Comparison of ENCODE assay signal across 8 cellular contexts in the genomic region with DNA sequence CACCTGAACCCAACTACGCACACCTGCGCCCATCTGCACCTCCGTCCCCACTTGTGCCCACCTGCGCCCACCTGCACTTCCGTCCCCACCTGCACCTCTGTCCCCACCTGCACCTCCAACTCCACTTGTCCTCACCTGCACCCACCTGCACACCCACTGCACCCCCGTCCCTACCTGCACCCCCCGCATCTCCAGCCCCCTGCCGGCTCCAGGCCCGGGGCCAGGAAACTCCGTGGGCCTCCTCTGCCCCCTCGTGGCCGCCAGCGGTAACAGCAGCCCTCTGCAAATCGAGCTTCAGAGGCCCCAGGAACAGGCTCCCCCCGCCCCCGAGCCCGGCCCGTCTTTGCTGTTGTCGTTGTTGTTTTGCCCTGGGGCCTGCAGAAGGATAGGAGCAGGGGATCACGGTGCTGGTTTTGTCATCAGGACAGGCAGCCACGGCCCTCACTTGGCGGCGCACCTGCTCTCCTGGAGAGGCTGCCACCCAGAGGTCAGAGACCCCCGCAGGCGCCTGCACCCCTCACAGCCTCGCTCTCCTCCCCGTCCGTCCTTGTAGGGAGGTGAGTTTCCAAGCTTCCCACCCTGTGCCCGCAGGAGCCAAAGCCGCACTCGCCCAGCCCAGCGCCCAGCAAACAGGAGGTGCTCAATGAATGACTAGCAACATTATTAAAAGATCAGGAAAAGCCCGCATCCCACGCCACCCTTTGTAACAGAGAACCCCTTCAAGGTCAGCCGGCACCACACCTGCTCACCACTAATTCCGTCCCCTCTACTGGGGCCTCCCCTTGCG.
DNase-seq lines count a peak whose midpoint lies in the region; ATAC-seq and TF ChIP-seq lines count a peak whose summit lies in the region.

No MANE protein-coding gene starts in this region.

- BruUV-seq in Calu3 (replicated peaks; lab: Mats Ljungman, UMichigan) = no TSS peak

- no peaks in the 10 kb centered on the region for H3K36me3 ChIP-seq in Karpas-422 (ENCODE audit: insufficient read depth, low read length)

- peaks cover 23% of the 10 kb centered on the region for H3K4me1 ChIP-seq in Karpas-422 (ENCODE audit: low read length)

- no peaks in the 10 kb centered on the region for H3K36me3 Mint-ChIP-seq in Calu3 (ENCODE audit: insufficient read depth, unreplicated experiment)
- no peaks in the 10 kb centered on the region for H3K36me3 Mint-ChIP-seq in activated CD4-positive, alpha-beta T cell treated with anti-CD3 and anti-CD28 coated beads, Interleukin-2, amount 10 ng/mL, durations not matched to agents 24 days and 14 days (ENCODE audit: low read depth)

- DNase-seq in Calu3 = peak; percentile 64
- DNase-seq in Karpas-422 = peak; percentile 84
- DNase-seq in activated CD4-positive, alpha-beta T cell treated with anti-CD3 and anti-CD28 coated beads, Interleukin-2, amount 10 ng/mL, durations not matched to agents 24 days and 14 days = peak; percentile 93
- peak; percentile 59 for DNase-seq in choroid plexus epithelial cell (ENCODE audit: low read depth)
- DNase-seq in left kidney (ENCODE audit: low read depth, low spot score) = peak; percentile 78
- DNase-seq in stimulated activated CD4-positive, alpha-beta T cell treated with anti-CD3 and anti-CD28 coated beads, Interleukin-4, amount 100 ng/mL, for 48 hours (ENCODE audit: low read depth in 2 of 2) = peak; percentile 56 to 72

- H3K9ac ChIP-seq in Karpas-422 (ENCODE audit: low read length) = no peak overlapping the region

- peaks cover 3% of the 10 kb centered on the region; the same call in 1 of the 2 replicates for H3K27me3 ChIP-seq in Karpas-422 (ENCODE audit: low read length)

- peak overlapping the region; percentile 34 for H3K4me3 Mint-ChIP-seq in Calu3 (ENCODE audit: low read depth, unreplicated experiment)
- peak overlapping the region; percentile 10 for H3K4me3 Mint-ChIP-seq in activated CD4-positive, alpha-beta T cell treated with anti-CD3 and anti-CD28 coated beads, Interleukin-2, amount 10 ng/mL, durations not matched to agents 24 days and 14 days

- H3K27ac Mint-ChIP-seq in Calu3 (ENCODE audit: unreplicated experiment) = no peak overlapping the region
- no peak overlapping the region for H3K27ac Mint-ChIP-seq in activated CD4-positive, alpha-beta T cell treated with anti-CD3 and anti-CD28 coated beads, Interleukin-2, amount 10 ng/mL, durations not matched to agents 24 days and 14 days

- no peaks in the 10 kb centered on the region for H3K4me1 Mint-ChIP-seq in Calu3 (ENCODE audit: low read depth, unreplicated experiment)
- peaks cover 9% of the 10 kb centered on the region for H3K4me1 Mint-ChIP-seq in activated CD4-positive, alpha-beta T cell treated with anti-CD3 and anti-CD28 coated beads, Interleukin-2, amount 10 ng/mL, durations not matched to agents 24 days and 14 days

- no peaks in the 10 kb centered on the region for H3K9me3 Mint-ChIP-seq in Calu3 (ENCODE audit: low read depth, unreplicated experiment)
- no peaks in the 10 kb centered on the region for H3K9me3 Mint-ChIP-seq in activated CD4-positive, alpha-beta T cell treated with anti-CD3 and anti-CD28 coated beads, Interleukin-2, amount 10 ng/mL, durations not matched to agents 24 days and 14 days

- H4K20me1 ChIP-seq in Karpas-422 (ENCODE audit: insufficient read depth, low read depth, low read length) = no peaks in the 10 kb centered on the region

- ATAC-seq in HG03108 (IDR thresholded peaks at IDR 0.05; ENCODE audit: unreplicated experiment) (no peak), GM21360 (IDR thresholded peaks at IDR 0.05; ENCODE audit: unreplicated experiment) (no peak)

- CTCF ChIA-PET in Calu3 (lab: Charles Lee) = interaction anchor here (0.6 to 1.6 kb wide), 12 partner anchors 10 to 1706 kb away, joined by 3 to 10 read pairs (median 4); partner anchors contain the start of genes GADD45B and TIMM13

- no peak overlapping the region for H2AFZ ChIP-seq in Karpas-422 (ENCODE audit: low read length)

- peaks cover 48% of the 10 kb centered on the region for H3K27me3 Mint-ChIP-seq in Calu3 (ENCODE audit: unreplicated experiment)
- H3K27me3 Mint-ChIP-seq in activated CD4-positive, alpha-beta T cell treated with anti-CD3 and anti-CD28 coated beads, Interleukin-2, amount 10 ng/mL, durations not matched to agents 24 days and 14 days = peaks cover 10% of the 10 kb centered on the region

- intact Hi-C loops in Calu3 (cut with micrococcal nuclease; ENCODE audit: unreplicated experiment) = no loop called here
- intact Hi-C loops in activated CD4-positive, alpha-beta T cell treated with anti-CD3 and anti-CD28 coated beads, Interleukin-2, amount 10 ng/mL, durations not matched to agents 24 days and 14 days (cut with micrococcal nuclease) = no loop called here

- H3K4me3 ChIP-seq in Karpas-422 (ENCODE audit: low read length) (no peak overlapping the region), choroid plexus epithelial cell (ENCODE audit: low read depth, low read length) (no peak overlapping the region)

- no peaks in the 10 kb centered on the region for H3K9me3 ChIP-seq in Karpas-422 (ENCODE audit: low read length)

- H3K9me2 ChIP-seq in Karpas-422 (replicated peaks; ENCODE audit: insufficient read depth, low read length) = no peaks in the 10 kb centered on the region

- H3K79me2 ChIP-seq in Karpas-422 (ENCODE audit: low read length) = no peaks in the 10 kb centered on the region

- TF ChIP-seq CTCF in Calu3 (IDR thresholded peaks at IDR 0.05; ENCODE audit: unreplicated experiment) (peak; percentile 69), choroid plexus epithelial cell (conservative IDR thresholded peaks at IDR 0.05; ENCODE audit: low read depth, low read length) (peak; percentile 84)

- H3K4me2 ChIP-seq in Karpas-422 (ENCODE audit: low read depth, low read length, poor library complexity, severe bottlenecking) = no peak overlapping the region

- no peak overlapping the region for H3K27ac ChIP-seq in Karpas-422 (ENCODE audit: low read length)
